Comparison of ENCODE assay signal across 8 cellular contexts in the genomic region with DNA sequence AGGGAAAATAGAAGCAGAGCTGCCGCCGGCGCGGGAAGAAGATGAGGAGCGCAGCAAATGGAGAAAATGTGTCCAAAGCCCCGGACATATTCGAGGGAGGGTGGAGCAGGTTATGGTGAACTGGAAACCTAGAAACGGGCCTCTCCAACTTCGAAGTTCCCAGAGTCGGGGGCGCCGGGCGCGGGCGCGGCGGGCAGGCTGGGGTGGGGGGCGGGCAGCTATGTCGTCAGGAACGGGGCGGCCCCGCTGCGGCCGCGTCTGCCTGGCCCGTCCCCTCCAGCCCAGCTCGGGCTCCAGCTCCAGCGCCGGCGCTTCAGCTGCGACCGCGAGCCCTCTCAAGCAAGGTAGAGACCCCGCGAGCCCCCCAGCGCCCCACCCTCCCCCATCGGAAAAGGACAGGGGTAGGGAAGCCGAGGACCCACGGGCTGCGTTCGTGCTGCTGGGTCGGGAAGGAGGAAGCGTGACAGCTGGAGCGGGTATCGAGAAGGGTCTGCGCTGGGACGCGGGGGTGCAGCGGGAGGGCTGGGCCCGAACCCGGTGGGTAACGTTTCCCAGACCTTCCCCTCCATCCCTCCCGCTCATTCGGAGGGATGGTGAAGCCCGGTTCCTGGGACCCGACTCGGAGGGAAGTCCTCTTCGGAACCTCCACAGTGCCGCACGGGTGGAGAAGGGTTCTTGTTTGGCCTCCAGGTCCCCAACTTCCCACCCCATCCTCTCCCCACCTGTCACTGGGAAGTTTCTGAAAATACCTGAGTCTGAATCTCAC. TPM values are rescaled to one million over a fixed set of nuclear protein-coding genes. Genes with fewer than 3 reads are reported as not detected.
DNase-seq lines count a peak whose midpoint lies in the region; ATAC-seq, FAIRE-seq and TF ChIP-seq lines count a peak whose summit lies in the region.

No MANE protein-coding gene starts in this region.

- H4K20me1 ChIP-seq in HCT116 (ENCODE audit: insufficient read depth), result no peaks in the 10 kb centered on the region
- no peaks in the 10 kb centered on the region for H4K20me1 ChIP-seq in H1 (replicated peaks in 1 of 2; ENCODE audit: control insufficient read depth in 1 of 2, insufficient read depth in 2 of 2, low read length in 2 of 2)

- TF ChIP-seq RAD21 in HCT116 (IDR thresholded peaks at IDR 0.05; ENCODE audit: low read depth) (no peak), H1 (IDR thresholded peaks at IDR 0.05 in 1 of 2, conservative IDR thresholded peaks at IDR 0.05 in 1 of 2; ENCODE audit: low read depth in 2 of 2, low read length in 2 of 2) (no peak)

- TF ChIP-seq POLR2A in HCT116 (IDR thresholded peaks at IDR 0.05; ENCODE audit: borderline replicate concordance, extremely low read depth, insufficient read depth, insufficient read length) (no peak), H1 (IDR thresholded peaks at IDR 0.05; ENCODE audit: control extremely low read depth in 1 of 2, low read depth in 2 of 2, low read length in 2 of 2) (no peak)

- H2AFZ ChIP-seq in HCT116 (ENCODE audit: low read depth, low read length, poor library complexity, severe bottlenecking) (peak overlapping the region; percentile 75), H1 (ENCODE audit: low read length) (peak overlapping the region; percentile 81)

- no peak overlapping the region for H3K14ac ChIP-seq in H1 (ENCODE audit: insufficient read length)

- H2BK12ac ChIP-seq in H1 (ENCODE audit: low read depth, low read length), result 0 out of 2 replicates have a peak overlapping the region, but pooled peaks have one; percentile 46

- H3K4me3 ChIP-seq in BE2C (ENCODE audit: low read depth, low read length) (peak overlapping the region; percentile 68), HCT116 (replicated peaks in 1 of 2; ENCODE audit: low read depth in 1 of 2, low read length in 2 of 2) (peak overlapping the region; percentile 71 to 74), H1 (ENCODE audit: extremely low read depth in 1 of 4, insufficient read depth in 2 of 4, low read depth in 3 of 4, low read length in 4 of 4) (peak overlapping the region; percentile 47 to 75 (median 66))

- H4K8ac ChIP-seq in H1 (ENCODE audit: extremely low read depth, insufficient read depth, low read length), result no peak overlapping the region

- no peak overlapping the region for H3K56ac ChIP-seq in H1 (replicated peaks; ENCODE audit: insufficient read length, low read depth, low read length)

- RAD21 ChIA-PET in HCT116 (lab: Charles Lee; ENCODE audit: low non-redundant PET in 1 of 2, low total read pairs in 2 of 2, uncharacterized antibody in 2 of 2, unreplicated experiment in 2 of 2), result no interaction called here

- H3K4me2 ChIP-seq in HCT116 (ENCODE audit: low read length), result peak overlapping the region; percentile 91
- H3K4me2 ChIP-seq in H1 (ENCODE audit: insufficient read depth in 1 of 2, low read depth in 2 of 2, low read length in 2 of 2), result peak overlapping the region; percentile 92 to 93

- no TSS peak for BruUV-seq in HCT116 (replicated peaks; lab: Mats Ljungman, UMichigan)

- peaks cover 10% of the 10 kb centered on the region; the same call in 1 of the 2 replicates for H3K79me2 ChIP-seq in HCT116 (ENCODE audit: insufficient read depth, low read length)
- H3K79me2 ChIP-seq in H1 (ENCODE audit: control insufficient read depth in 1 of 2, insufficient read depth in 2 of 2, low read length in 2 of 2), result no peaks in the 10 kb centered on the region

- H2BK15ac ChIP-seq in H1 (ENCODE audit: low read length), result no peak overlapping the region

- POLR2A ChIA-PET in HCT116 (lab: Charles Lee), result interaction anchor here (0.7 to 2.3 kb wide), 3 partner anchors 42 to 103 kb away, joined by 3 to 7 read pairs (median 7); a partner anchor contains a TSS
- POLR2A ChIA-PET in H1 (lab: Charles Lee; ENCODE audit: partially characterized antibody), result interaction anchor here (1.0 to 1.6 kb wide), 3 partner anchors 23 to 103 kb away, joined by 3 read pairs; a partner anchor contains a TSS

- no peak overlapping the region for H2AK5ac ChIP-seq in H1 (ENCODE audit: low read depth, low read length)

- H3K36me3 ChIP-seq in BE2C (no peaks in the 10 kb centered on the region), HCT116 (ENCODE audit: control insufficient read depth in 1 of 2, insufficient read depth in 2 of 2, low read length in 2 of 2) (no peaks in the 10 kb centered on the region), H1 (ENCODE audit: control insufficient read depth in 2 of 4, insufficient read depth in 4 of 4, low read length in 3 of 4) (no peaks in the 10 kb centered on the region)

- no peak overlapping the region for H2BK20ac ChIP-seq in H1 (ENCODE audit: low read length)

- no peaks in the 10 kb centered on the region for H3K9me2 ChIP-seq in HCT116 (ENCODE audit: insufficient read depth)

- peaks cover 7% of the 10 kb centered on the region for H3K4me1 ChIP-seq in BE2C
- H3K4me1 ChIP-seq in HCT116 (ENCODE audit: control insufficient read depth in 1 of 2, insufficient read depth in 2 of 2, low read length in 2 of 2), result peaks cover 27 to 55% of the 10 kb centered on the region in 2 experiments
- peaks cover 4 to 20% (median 11%) of the 10 kb centered on the region in 4 experiments; a peak in 6 of 7 replicates for H3K4me1 ChIP-seq in H1 (replicated peaks in 1 of 4; ENCODE audit: control insufficient read depth in 3 of 4, insufficient read depth in 4 of 4, low read length in 3 of 4)

- no peak overlapping the region for H3K4ac ChIP-seq in H1 (replicated peaks; ENCODE audit: insufficient read length, low read depth, low read length)

- H2BK120ac ChIP-seq in H1 (replicated peaks; ENCODE audit: low read depth, low read length), result no peak overlapping the region

- TF ChIP-seq CTCF in BE2C (IDR thresholded peaks at IDR 0.05; ENCODE audit: low read depth, low read length) (no peak), HCT116 (IDR thresholded peaks at IDR 0.05 in 2 of 3, conservative IDR thresholded peaks at IDR 0.05 in 1 of 3; ENCODE audit: borderline replicate concordance in 1 of 3, insufficient read depth in 1 of 3, low read depth in 2 of 3, low read length in 2 of 3) (no peak), VCaP (conservative IDR thresholded peaks at IDR 0.05) (no peak), H1 (IDR thresholded peaks at IDR 0.05; ENCODE audit: control extremely low read depth in 1 of 3, insufficient read depth in 1 of 3, low read depth in 1 of 3, low read length in 3 of 3) (no peak)

- no peak for TF ChIP-seq EP300 in H1 (IDR thresholded peaks at IDR 0.05; ENCODE audit: borderline replicate concordance in 1 of 2, low read depth in 2 of 2, low read length in 2 of 2)

- H3K27ac ChIP-seq in HCT116 (ENCODE audit: low read depth, low read length) (peak overlapping the region; percentile 67), VCaP (peak overlapping the region; percentile 67), H1 (ENCODE audit: low read depth, low read length) (no peak overlapping the region), substantia nigra (ENCODE audit: low read depth, low read length, poor library complexity, severe bottlenecking) (peak overlapping the region; percentile 71)

- intact Hi-C loops in HCT116 (cut with micrococcal nuclease), result loop anchor here (5.0 kb wide), 1 partner anchor 110 kb away; a partner anchor contains a TSS

- H3K9ac ChIP-seq in HCT116 (ENCODE audit: low read length), result peak overlapping the region; percentile 73
- H3K9ac ChIP-seq in H1 (replicated peaks in 1 of 4; ENCODE audit: extremely low read depth in 1 of 4, low read depth in 3 of 4, low read length in 3 of 4), result peak overlapping the region in 1 of 4 experiments; percentile 52; a peak in 1 of 7 replicates

- CTCF ChIA-PET in HCT116 (lab: Charles Lee), result interaction anchor here (1.0 to 2.1 kb wide), 3 partner anchors 8 to 193 kb away, joined by 3 to 10 read pairs (median 3); no protein-coding TSS in a partner anchor
- CTCF ChIA-PET in H1 (lab: Charles Lee; ENCODE audit: partially characterized antibody), result interaction anchor here (0.7 to 7.8 kb wide), 6 partner anchors 8 to 193 kb away, joined by 3 to 71 read pairs (median 4); a partner anchor contains a TSS

- peaks cover 16% of the 10 kb centered on the region for H3K23me2 ChIP-seq in H1 (ENCODE audit: low read depth, low read length)

- peak; percentile 30 for ATAC-seq in HCT116
- no peak for ATAC-seq in HG03045 (IDR thresholded peaks at IDR 0.05; ENCODE audit: unreplicated experiment)
- no peak for ATAC-seq in GM18511 (IDR thresholded peaks at IDR 0.05; ENCODE audit: unreplicated experiment)

- WGBS in H1 (ENCODE audit: extremely low coverage in 1 of 2, insufficient coverage in 1 of 2, insufficient read length in 1 of 2, insufficient replicate concordance in 2 of 2, low coverage in 1 of 2, low lambda C conversion rate in 2 of 2, missing lambda C conversion rate in 1 of 2), 2 experiments, result 3% methylated on average over 31 of the region's 60 CpGs; no CpG with 5 or more reads in 1 of the 2 experiments

- peak; percentile 61 for DNase-seq in BE2C
- no peak for DNase-seq in HCT116 (ENCODE audit: low read depth, low spot score)
- DNase-seq in H1 (ENCODE audit: low read depth in 1 of 2, low spot score in 2 of 2), result peak in 1 of 2 experiments; percentile 73
- peak; percentile 65 to 71 for DNase-seq in lung microvascular endothelial cell (ENCODE audit: low read depth in 2 of 2)
- DNase-seq in substantia nigra (lab: John Stamatoyannopoulos, UW), result peak in 31 of 49 donors; percentile 5 to 77 (median 34)

- H2BK5ac ChIP-seq in H1 (ENCODE audit: low read depth, low read length), result no peak overlapping the region

- H4K5ac ChIP-seq in H1 (ENCODE audit: insufficient read length, low read depth, low read length), result no peak overlapping the region

- H3K27me3 ChIP-seq in BE2C (no peaks in the 10 kb centered on the region; the same call in 1 of the 2 replicates), HCT116 (ENCODE audit: insufficient read depth, low read length) (no peaks in the 10 kb centered on the region), H1 (replicated peaks in 1 of 4; ENCODE audit: control insufficient read depth in 3 of 4, extremely low read depth in 1 of 4, insufficient read depth in 3 of 4, low read length in 3 of 4) (peaks cover 0 to 21% (median 13%) of the 10 kb centered on the region in 4 experiments; a peak in 6 of 7 replicates)

- FAIRE-seq in H1 (lab: Jason Lieb, UNC), result no peak

- no peaks in the 10 kb centered on the region for H3K9me3 ChIP-seq in BE2C
- H3K9me3 ChIP-seq in HCT116 (ENCODE audit: control insufficient read depth in 1 of 2, insufficient read depth in 1 of 2, low read depth in 1 of 2, low read length in 2 of 2), result no peaks in the 10 kb centered on the region
- no peaks in the 10 kb centered on the region for H3K9me3 ChIP-seq in H1 (ENCODE audit: insufficient read depth in 2 of 2, low read depth in 1 of 2, low read length in 1 of 2)

- no peak overlapping the region for H3K23ac ChIP-seq in H1 (ENCODE audit: insufficient read length)

- no peaks in the 10 kb centered on the region for H3K79me1 ChIP-seq in H1 (ENCODE audit: low read depth, low read length)

- peak overlapping the region; percentile 62; the same call in 1 of the 2 replicates for H3K18ac ChIP-seq in H1 (ENCODE audit: extremely low read depth, low read length)

- no peak overlapping the region for H4K91ac ChIP-seq in H1 (replicated peaks; ENCODE audit: insufficient read length, low read length)

RNA-seq across cellular contexts. Expression of a gene that starts 1.0 kb away (rescaled TPM):
- 8.9 TPM for polyA plus RNA-seq in BE2C (2012; ENCODE audit: insufficient read depth, insufficient read length, low read depth)
- 58.3 TPM for total RNA-seq in HCT116 (2021; ENCODE audit: unreplicated experiment)
- polyA plus RNA-seq in HCT116 (2012), result 60.3 and 67.3 TPM in 2 replicates
- 18.0 and 21.3 TPM in 2 replicates for total RNA-seq in H1 (2021; fragmentation: NEBNext Ultra II Directional; extraction: Animal tissue kit (Norgen Biotek cat#: 25700))
- polyA plus RNA-seq in H1 (2011; rRNA removed), result 15.9 and 24.4 TPM in 2 replicates
- polyA plus RNA-seq in H1 (2011; cell fraction: cytosol; rRNA removed), result 16.9 TPM
- polyA plus RNA-seq in H1 (2011; cell fraction: nucleus; rRNA removed), result 86.0 TPM
- polyA plus RNA-seq in H1 (2012, experiment 1 of 2), result 23.4 to 38.0 TPM (median 26.0 TPM) in 4 replicates
- 7.8 TPM for polyA plus RNA-seq in H1 (2012, experiment 2 of 2)
- 20.5 TPM for polyA plus RNA-seq in H1 (2013, experiment 1 of 2)
- polyA plus RNA-seq in H1 (2013, experiment 2 of 2), result 23.7 TPM
- 15.0 and 23.9 TPM in 2 replicates for polyA minus RNA-seq in H1 (2011; rRNA and poly(A)+ RNA removed)
- 14.2 TPM for polyA minus RNA-seq in H1 (2011; cell fraction: cytosol; rRNA and poly(A)+ RNA removed)
- 26.5 TPM for polyA minus RNA-seq in H1 (2011; cell fraction: nucleus; rRNA and poly(A)+ RNA removed)
- 9.5 and 12.9 TPM in 2 replicates for total RNA-seq in lung microvascular endothelial cell

RNA-seq across cellular contexts. Expression of a gene that starts 4.3 kb away (rescaled TPM):
- polyA plus RNA-seq in BE2C (2012; ENCODE audit: insufficient read depth, insufficient read length, low read depth), result 165 TPM
- 24.8 TPM for total RNA-seq in HCT116 (2021; ENCODE audit: unreplicated experiment)
- polyA plus RNA-seq in HCT116 (2012), result 20.4 and 25.7 TPM in 2 replicates
- total RNA-seq in H1 (2021; fragmentation: NEBNext Ultra II Directional; extraction: Animal tissue kit (Norgen Biotek cat#: 25700)), result 58.5 and 58.9 TPM in 2 replicates
- polyA plus RNA-seq in H1 (2011; rRNA removed), result 37.3 and 38.7 TPM in 2 replicates
- 63.4 TPM for polyA plus RNA-seq in H1 (2011; cell fraction: cytosol; rRNA removed)
- polyA plus RNA-seq in H1 (2011; cell fraction: nucleus; rRNA removed), result 35.1 TPM
- polyA plus RNA-seq in H1 (2012, experiment 1 of 2), result 51.5 to 60.0 TPM (median 58.2 TPM) in 4 replicates
- polyA plus RNA-seq in H1 (2012, experiment 2 of 2), result 66.9 TPM
- polyA plus RNA-seq in H1 (2013, experiment 1 of 2), result 47.7 TPM
- 46.9 TPM for polyA plus RNA-seq in H1 (2013, experiment 2 of 2)
- 19.9 and 24.5 TPM in 2 replicates for polyA minus RNA-seq in H1 (2011; rRNA and poly(A)+ RNA removed)
- 25.0 TPM for polyA minus RNA-seq in H1 (2011; cell fraction: cytosol; rRNA and poly(A)+ RNA removed)
- 22.3 TPM for polyA minus RNA-seq in H1 (2011; cell fraction: nucleus; rRNA and poly(A)+ RNA removed)
- 25.1 and 26.8 TPM in 2 replicates for total RNA-seq in lung microvascular endothelial cell

RNA-seq across cellular contexts. Expression of a gene that starts 33.9 kb away (rescaled TPM):
- 4.7 TPM for polyA plus RNA-seq in BE2C (2012; ENCODE audit: insufficient read depth, insufficient read length, low read depth)
- total RNA-seq in HCT116 (2021; ENCODE audit: unreplicated experiment) (5.8 TPM), lung microvascular endothelial cell (0.20 and 0.22 TPM in 2 replicates)
- polyA plus RNA-seq in HCT116 (2012), result 7.1 and 9.0 TPM in 2 replicates
- total RNA-seq in H1 (2021; fragmentation: NEBNext Ultra II Directional; extraction: Animal tissue kit (Norgen Biotek cat#: 25700)), result 120 and 128 TPM in 2 replicates
- polyA plus RNA-seq in H1 (2011; rRNA removed), result 382 and 467 TPM in 2 replicates
- polyA plus RNA-seq in H1 (2011; cell fraction: cytosol; rRNA removed), result 273 TPM
- 777 TPM for polyA plus RNA-seq in H1 (2011; cell fraction: nucleus; rRNA removed)
- polyA plus RNA-seq in H1 (2012, experiment 1 of 2), result 121 to 177 TPM (median 161 TPM) in 4 replicates
- 187 TPM for polyA plus RNA-seq in H1 (2012, experiment 2 of 2)
- 150 TPM for polyA plus RNA-seq in H1 (2013, experiment 1 of 2)
- polyA plus RNA-seq in H1 (2013, experiment 2 of 2), result 120 TPM
- 247 and 291 TPM in 2 replicates for polyA minus RNA-seq in H1 (2011; rRNA and poly(A)+ RNA removed)
- 109 TPM for polyA minus RNA-seq in H1 (2011; cell fraction: cytosol; rRNA and poly(A)+ RNA removed)
- polyA minus RNA-seq in H1 (2011; cell fraction: nucleus; rRNA and poly(A)+ RNA removed), result 104 TPM

RNA-seq across cellular contexts. Expression of a gene that starts 34.7 kb away (rescaled TPM):
- 16.5 TPM for polyA plus RNA-seq in BE2C (2012; ENCODE audit: insufficient read depth, insufficient read length, low read depth)
- total RNA-seq in HCT116 (2021; ENCODE audit: unreplicated experiment), result 90.9 TPM
- 65.1 and 81.6 TPM in 2 replicates for polyA plus RNA-seq in HCT116 (2012)
- total RNA-seq in H1 (2021; fragmentation: NEBNext Ultra II Directional; extraction: Animal tissue kit (Norgen Biotek cat#: 25700)), result 41.7 and 42.5 TPM in 2 replicates
- 39.4 and 41.6 TPM in 2 replicates for polyA plus RNA-seq in H1 (2011; rRNA removed)
- 45.7 TPM for polyA plus RNA-seq in H1 (2011; cell fraction: cytosol; rRNA removed)
- 79.8 TPM for polyA plus RNA-seq in H1 (2011; cell fraction: nucleus; rRNA removed)
- polyA plus RNA-seq in H1 (2012, experiment 1 of 2), result 49.9 to 51.7 TPM (median 51.1 TPM) in 4 replicates
- 24.2 TPM for polyA plus RNA-seq in H1 (2012, experiment 2 of 2)
- 34.7 TPM for polyA plus RNA-seq in H1 (2013, experiment 1 of 2)
- polyA plus RNA-seq in H1 (2013, experiment 2 of 2), result 34.4 TPM
- polyA minus RNA-seq in H1 (2011; rRNA and poly(A)+ RNA removed), result 54.2 and 61.6 TPM in 2 replicates
- polyA minus RNA-seq in H1 (2011; cell fraction: cytosol; rRNA and poly(A)+ RNA removed), result 28.5 TPM
- 24.8 TPM for polyA minus RNA-seq in H1 (2011; cell fraction: nucleus; rRNA and poly(A)+ RNA removed)
- 18.1 and 20.8 TPM in 2 replicates for total RNA-seq in lung microvascular endothelial cell

RNA-seq across cellular contexts. Expression of a gene that starts 41.9 kb away (rescaled TPM):
- polyA plus RNA-seq in BE2C (2012; ENCODE audit: insufficient read depth, insufficient read length, low read depth), result 57.4 TPM
- 44.5 TPM for total RNA-seq in HCT116 (2021; ENCODE audit: unreplicated experiment)
- 29.1 and 32.6 TPM in 2 replicates for polyA plus RNA-seq in HCT116 (2012)
- 56.7 and 65.6 TPM in 2 replicates for total RNA-seq in H1 (2021; fragmentation: NEBNext Ultra II Directional; extraction: Animal tissue kit (Norgen Biotek cat#: 25700))
- polyA plus RNA-seq in H1 (2011; rRNA removed), result 47.2 and 62.4 TPM in 2 replicates
- 61.2 TPM for polyA plus RNA-seq in H1 (2011; cell fraction: cytosol; rRNA removed)
- 33.7 TPM for polyA plus RNA-seq in H1 (2011; cell fraction: nucleus; rRNA removed)
- polyA plus RNA-seq in H1 (2012, experiment 1 of 2), result 39.6 to 49.1 TPM (median 43.6 TPM) in 4 replicates
- 37.5 TPM for polyA plus RNA-seq in H1 (2012, experiment 2 of 2)
- 38.9 TPM for polyA plus RNA-seq in H1 (2013, experiment 1 of 2)
- 40.2 TPM for polyA plus RNA-seq in H1 (2013, experiment 2 of 2)
- 79.5 and 82.6 TPM in 2 replicates for polyA minus RNA-seq in H1 (2011; rRNA and poly(A)+ RNA removed)
- 35.5 TPM for polyA minus RNA-seq in H1 (2011; cell fraction: cytosol; rRNA and poly(A)+ RNA removed)
- polyA minus RNA-seq in H1 (2011; cell fraction: nucleus; rRNA and poly(A)+ RNA removed), result 28.6 TPM
- 25.3 and 32.5 TPM in 2 replicates for total RNA-seq in lung microvascular endothelial cell

Comparison
In these comparisons a context has a peak if more than half of its experiments do, and no peak if none do; other contexts are left out.
1. RNA of a gene that starts 33.9 kb away (total RNA-seq): 120 to 128 TPM in H1; 5.8 TPM in HCT116 (single experiment) and 0.20 to 0.22 TPM in lung microvascular endothelial cell; every median in the first group is over 10 times any median in the second.
2. Peak in every context shown above with its lines, with median percentiles within 50 percentile points of each other: H3K4me3 ChIP-seq.